Comparison of ENCODE assay signal across 17 cellular contexts in the genomic region with DNA sequence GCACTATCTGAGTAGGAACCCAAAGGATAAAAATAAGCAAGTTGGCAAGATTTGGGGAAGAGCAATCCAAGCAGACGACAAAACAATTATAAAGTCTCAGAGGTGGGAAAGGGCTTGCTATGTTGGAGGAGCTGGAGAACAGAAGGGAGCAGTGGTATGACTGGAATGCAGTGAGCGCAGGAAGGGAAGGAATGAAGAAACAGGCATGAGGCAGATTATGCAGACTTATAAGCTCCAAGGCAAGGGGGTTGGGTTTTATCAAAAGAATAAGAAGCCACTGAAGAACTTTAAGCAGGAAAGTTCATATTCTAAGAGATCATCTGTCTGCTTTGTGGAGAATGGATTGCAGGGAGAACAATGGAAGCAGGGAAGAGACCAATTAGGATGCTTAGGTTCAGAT. TPM values are rescaled to one million over a fixed set of nuclear protein-coding genes. Genes with fewer than 3 reads are reported as not detected.
DNase-seq lines count a peak whose midpoint lies in the region; ATAC-seq and TF ChIP-seq lines count a peak whose summit lies in the region.
"Had no signal": no experiment of that assay in that cellular context is flagged by ENCODE, and none has a peak within 500 bp of the region (broad histone marks: within the 10 kb centered on the region; RNA-seq: fewer than 3 reads in every experiment).

No MANE protein-coding gene starts in this region.

- H3F3A ChIP-seq in SK-N-SH (replicated peaks; ENCODE audit: insufficient read depth), result peaks cover 8% of the 10 kb centered on the region

- intact Hi-C loops in thyroid gland (cut with DNase I), result no loop called here

- DNase-seq in GM04503 (ENCODE audit: low read depth), result peak; percentile 56
- DNase-seq in SK-N-SH, result no peak
- DNase-seq in fibroblast of villous mesenchyme (ENCODE audit: low read depth), result peak; percentile 61
- DNase-seq in retinal pigment epithelial cell (ENCODE audit: low read depth), result peak; percentile 87
- no peak for DNase-seq in NCI-H524 treated with DMSO at 0.1 percent for 48 hours (lab: John Stamatoyannopoulos, UW)
- DNase-seq in cerebellar nuclear complex (lab: John Stamatoyannopoulos, UW), result no peak
- no peak for DNase-seq in thyroid gland
- DNase-seq in activated T-cell treated with anti-CD3 and anti-CD28 coated beads, Interleukin-2, amount 50 U/mL, for 4 hours, result no peak
- DNase-seq: activated CD8-positive, alpha-beta T cell treated with anti-CD3 and anti-CD28 coated beads, Interleukin-2, amount 10 ng/mL, durations not matched to agents 7 days and 5 days; aorta; effector memory CD4-positive, alpha-beta T cell; GOT3; KBM-7; NCI-H1436; OCI-M1; posterior cingulate gyrus; tibial artery had no signal

- CTCF ChIA-PET in SK-N-SH (lab: Yijun Ruan, JAX), result no interaction called here

- H3K9ac ChIP-seq in SK-N-SH, result no peak overlapping the region

- H3K4me2 ChIP-seq in SK-N-SH, result peak overlapping the region; percentile 28; the same call in 1 of the 2 replicates

- TF ChIP-seq EP300 in SK-N-SH (IDR thresholded peaks at IDR 0.05; ENCODE audit: borderline replicate concordance in 1 of 2, low read depth in 1 of 2, low read length in 1 of 2), result no peak

- 73% methylated on average over 2 of the region's 2 CpGs for WGBS in SK-N-SH (ENCODE audit: low lambda C conversion rate)
- WGBS in thyroid gland, 2 donors, result 69 to 81% methylated on average over 2 of the region's 2 CpGs

- no peaks in the 10 kb centered on the region for H3K9me2 ChIP-seq in SK-N-SH

- H3K27ac ChIP-seq in SK-N-SH (ENCODE audit: low read depth in 2 of 2, low read length in 1 of 2) (peak overlapping the region in 1 of 2 experiments; percentile 53; a peak in 1 of 4 replicates), thyroid gland (no peak overlapping the region)
- H3K27ac ChIP-seq: tibial artery had no signal

- H3K27me3 ChIP-seq in SK-N-SH (ENCODE audit: insufficient read depth) (no peaks in the 10 kb centered on the region), thyroid gland (no peaks in the 10 kb centered on the region)
- H3K27me3 ChIP-seq: tibial artery had no signal

- TF ChIP-seq CTCF in SK-N-SH (IDR thresholded peaks at IDR 0.05) (no peak), fibroblast of villous mesenchyme (IDR thresholded peaks at IDR 0.05; ENCODE audit: insufficient read depth, low read depth, low read length) (no peak), retinal pigment epithelial cell (conservative IDR thresholded peaks at IDR 0.05; ENCODE audit: low read depth, low read length) (no peak), thyroid gland (IDR thresholded peaks at IDR 0.05) (no peak)

- no peak for TF ChIP-seq RAD21 in SK-N-SH (IDR thresholded peaks at IDR 0.05; ENCODE audit: low read length)

- H3K4me1 Mint-ChIP-seq in activated T-cell treated with anti-CD3 and anti-CD28 coated beads, Interleukin-2, amount 50 U/mL, for 4 hours (ENCODE audit: low read depth), result no peaks in the 10 kb centered on the region

- H2AFZ ChIP-seq in SK-N-SH (ENCODE audit: low read depth), result no peak overlapping the region

- peaks cover 24% of the 10 kb centered on the region for H3K36me3 Mint-ChIP-seq in activated T-cell treated with anti-CD3 and anti-CD28 coated beads, Interleukin-2, amount 50 U/mL, for 4 hours (ENCODE audit: insufficient read depth)

- H3K9me3 Mint-ChIP-seq in activated T-cell treated with anti-CD3 and anti-CD28 coated beads, Interleukin-2, amount 50 U/mL, for 4 hours, result no peaks in the 10 kb centered on the region

- H3K9me3 ChIP-seq in SK-N-SH, result no peaks in the 10 kb centered on the region
- H3K9me3 ChIP-seq in thyroid gland, result no peaks in the 10 kb centered on the region
- H3K9me3 ChIP-seq: tibial artery had no signal

- no peak for ATAC-seq in activated T-cell treated with anti-CD3 and anti-CD28 coated beads, Interleukin-2, amount 50 U/mL, for 4 hours
- ATAC-seq: activated CD8-positive, alpha-beta T cell treated with anti-CD3 and anti-CD28 coated beads, Interleukin-2, amount 10 ng/mL, durations not matched to agents 7 days and 5 days had no signal

- no peaks in the 10 kb centered on the region for H3K27me3 Mint-ChIP-seq in activated T-cell treated with anti-CD3 and anti-CD28 coated beads, Interleukin-2, amount 50 U/mL, for 4 hours (ENCODE audit: low read depth)

- no peaks in the 10 kb centered on the region for H4K20me1 ChIP-seq in SK-N-SH (ENCODE audit: insufficient read depth)

- TF ChIP-seq POLR2A in thyroid gland (IDR thresholded peaks at IDR 0.05), result no peak

- POLR2A ChIA-PET in SK-N-SH (lab: Yijun Ruan, JAX), result no interaction called here

- H3K4me3 ChIP-seq in SK-N-SH (ENCODE audit: low read depth in 2 of 2, low read length in 1 of 2) (peak overlapping the region in 1 of 2 experiments; percentile 26; a peak in 1 of 4 replicates), fibroblast of villous mesenchyme (ENCODE audit: low read depth, low read length) (no peak overlapping the region), retinal pigment epithelial cell (ENCODE audit: low read length) (no peak overlapping the region), thyroid gland (replicated peaks in 1 of 3) (no peak overlapping the region)
- H3K4me3 ChIP-seq: tibial artery had no signal

- H3K36me3 ChIP-seq in SK-N-SH (replicated peaks in 1 of 2; ENCODE audit: control insufficient read depth in 1 of 2, insufficient read depth in 2 of 2, low read length in 1 of 2), result peaks cover 0 to 32% of the 10 kb centered on the region in 2 experiments
- no peaks in the 10 kb centered on the region for H3K36me3 ChIP-seq in thyroid gland

- peaks cover under 1 to 8% of the 10 kb centered on the region in 2 experiments; a peak in 3 of 4 replicates for H3K4me1 ChIP-seq in SK-N-SH (ENCODE audit: control insufficient read depth in 1 of 2, insufficient read depth in 2 of 2, low read depth in 1 of 2, low read length in 1 of 2)
- peaks cover 10 to 11% of the 10 kb centered on the region in 2 donors for H3K4me1 ChIP-seq in thyroid gland

- H3K79me2 ChIP-seq in SK-N-SH (ENCODE audit: insufficient read depth), result no peaks in the 10 kb centered on the region

- no peak overlapping the region for H3K4me3 Mint-ChIP-seq in activated T-cell treated with anti-CD3 and anti-CD28 coated beads, Interleukin-2, amount 50 U/mL, for 4 hours
- H3K4me3 Mint-ChIP-seq: activated CD8-positive, alpha-beta T cell treated with anti-CD3 and anti-CD28 coated beads, Interleukin-2, amount 10 ng/mL, durations not matched to agents 7 days and 5 days had no signal

TF ChIP-seq in SK-N-SH, 30 proteins besides CTCF, POLR2A, EP300 and RAD21:
- TF ChIP-seq TEAD4 (IDR thresholded peaks at IDR 0.05; ENCODE audit: borderline replicate concordance, insufficient read depth), result peak; percentile 28; the same call in 1 of the 2 replicates
- no peak for TF ChIP-seq ELF1 (IDR thresholded peaks at IDR 0.05)

RNA-seq across cellular contexts. Expression of a gene that starts 31.7 kb away (rescaled TPM):
- 0.90 and 1.0 TPM in 2 replicates for polyA plus RNA-seq in SK-N-SH (2012; rRNA removed)
- 1.2 and 1.4 TPM in 2 replicates for polyA plus RNA-seq in SK-N-SH (2012; cell fraction: cytosol; rRNA removed)
- 1.4 and 1.6 TPM in 2 replicates for polyA plus RNA-seq in SK-N-SH (2012; cell fraction: nucleus; rRNA removed)
- total RNA-seq in fibroblast of villous mesenchyme (2.6 and 6.1 TPM in 2 replicates), thyroid gland (10 to 100 TPM in 1 of 4 donors, 1 to 10 TPM in 3; 5.0 to 11.4 (median 5.6) TPM)
- total RNA-seq in activated T-cell treated with anti-CD3 and anti-CD28 coated beads, Interleukin-2, amount 50 U/mL, for 4 hours, result 1 to 10 TPM; 8.3 to 9.4 (median 8.7) TPM

RNA-seq across cellular contexts. Expression of a gene that starts 55.1 kb away (rescaled TPM):
- 8.4 and 9.0 TPM in 2 replicates for polyA plus RNA-seq in SK-N-SH (2012; rRNA removed)
- polyA plus RNA-seq in SK-N-SH (2012; cell fraction: cytosol; rRNA removed), result 6.3 and 7.4 TPM in 2 replicates
- polyA plus RNA-seq in SK-N-SH (2012; cell fraction: nucleus; rRNA removed), result 7.4 and 8.3 TPM in 2 replicates
- total RNA-seq in fibroblast of villous mesenchyme (2.6 and 11.9 TPM in 2 replicates), thyroid gland (1 to 10 TPM; 1.6 to 4.3 (median 2.7) TPM)
- total RNA-seq in activated T-cell treated with anti-CD3 and anti-CD28 coated beads, Interleukin-2, amount 50 U/mL, for 4 hours, result not detected
- total RNA-seq: activated CD8-positive, alpha-beta T cell treated with anti-CD3 and anti-CD28 coated beads, Interleukin-2, amount 10 ng/mL, durations not matched to agents 7 days and 5 days had no signal

Comparison
In these comparisons a context has a peak if more than half of its experiments do, and no peak if none do; other contexts are left out.
1. DNase-seq: peak in GM04503 (single experiment), fibroblast of villous mesenchyme (single experiment) and retinal pigment epithelial cell (single experiment); none in SK-N-SH (single experiment), NCI-H524 treated with DMSO at 0.1 percent for 48 hours (single experiment), cerebellar nuclear complex (0 of 2), thyroid gland (0 of 2) and activated T-cell treated with anti-CD3 and anti-CD28 coated beads, Interleukin-2, amount 50 U/mL, for 4 hours (single experiment).